ENCODE assay signal across 11 cellular contexts in genomic region chr3:184808021-184808420, GRCh38. TPM values are rescaled to one million over a fixed set of nuclear protein-coding genes. Genes with fewer than 3 reads are reported as not detected.
DNase-seq lines count a peak whose midpoint lies in the region; ATAC-seq and TF ChIP-seq lines count a peak whose summit lies in the region.
"Had no signal": no experiment of that assay in that cellular context is flagged by ENCODE, and none has a peak within 500 bp of the region (broad histone marks: within the 10 kb centered on the region; RNA-seq: fewer than 3 reads in every experiment).

No MANE protein-coding gene starts in this region.

- H3K79me2 ChIP-seq in PC-9 (ENCODE audit: low read depth), result peaks cover 8% of the 10 kb centered on the region

- H3K27me3 ChIP-seq in PC-9 (ENCODE audit: insufficient read depth, low read depth), result no peaks in the 10 kb centered on the region

- H3F3A ChIP-seq in PC-9 (ENCODE audit: insufficient read depth, low read depth), result no peaks in the 10 kb centered on the region; the same call in 1 of the 2 replicates

- ATAC-seq in naive thymus-derived CD8-positive, alpha-beta T cell, result no peak
- ATAC-seq in esophagus mucosa, result no peak
- no peak for ATAC-seq in GM21423 (IDR thresholded peaks at IDR 0.05; ENCODE audit: unreplicated experiment)
- ATAC-seq: sciatic nerve had no signal

- no peaks in the 10 kb centered on the region for H3K36me3 Mint-ChIP-seq in naive thymus-derived CD8-positive, alpha-beta T cell

- no peak overlapping the region for H3K4me3 Mint-ChIP-seq in naive thymus-derived CD8-positive, alpha-beta T cell

- H4K20me1 ChIP-seq in PC-9 (ENCODE audit: insufficient read depth), result no peaks in the 10 kb centered on the region

- H3K9me3 Mint-ChIP-seq in naive thymus-derived CD8-positive, alpha-beta T cell, result peaks cover 0 to 4% (median 0%) of the 10 kb centered on the region in 9 donors

- no peaks in the 10 kb centered on the region for H3K36me3 ChIP-seq in PC-9 (ENCODE audit: low read depth)

- CTCF ChIA-PET in AG04449 (lab: Yijun Ruan, JAX), result interaction anchor here (0.6 to 2.3 kb wide), 15 partner anchors 13 to 752 kb away, joined by 3 to 20 read pairs (median 4); no protein-coding TSS in a partner anchor
- CTCF ChIA-PET in PC-9 (lab: Charles Lee), result no interaction called here

- no peak overlapping the region for H3K4me3 ChIP-seq in AG04449 (ENCODE audit: low read depth, low read length)
- no peak overlapping the region for H3K4me3 ChIP-seq in PC-9
- no peak overlapping the region for H3K4me3 ChIP-seq in fibroblast of mammary gland (ENCODE audit: control insufficient read depth, low read depth, low read length)

- no peaks in the 10 kb centered on the region for H3K9me3 ChIP-seq in PC-9 (ENCODE audit: insufficient read depth, low read depth)

- no peaks in the 10 kb centered on the region for H3K9me2 ChIP-seq in PC-9 (ENCODE audit: insufficient read depth)

- H3K4me1 Mint-ChIP-seq in naive thymus-derived CD8-positive, alpha-beta T cell, result peaks cover 9 to 23% (median 18%) of the 10 kb centered on the region in 4 donors

- POLR2A ChIA-PET in AG04449 (lab: Yijun Ruan, JAX), result no interaction called here
- POLR2A ChIA-PET in PC-9 (lab: Charles Lee; ENCODE audit: unreplicated experiment), result interaction anchor here (0.7 kb wide), 1 partner anchor 779 kb away, joined by 3 read pairs; no protein-coding TSS in a partner anchor
- POLR2A ChIA-PET in naive thymus-derived CD8-positive, alpha-beta T cell (lab: Charles Lee), result no interaction called here

- H3K27ac Mint-ChIP-seq in naive thymus-derived CD8-positive, alpha-beta T cell, result no peak overlapping the region

- H3K4me1 ChIP-seq in PC-9 (replicated peaks; ENCODE audit: insufficient read depth), result peaks cover 16% of the 10 kb centered on the region

- intact Hi-C loops in PC-9 (cut with micrococcal nuclease; ENCODE audit: unreplicated experiment), result no loop called here

- DNase-seq in AG04449 (ENCODE audit: low read depth, low spot score), result no peak
- DNase-seq in PC-9, result no peak
- DNase-seq in fibroblast of mammary gland (ENCODE audit: low read depth), result no peak
- no peak for DNase-seq in naive thymus-derived CD8-positive, alpha-beta T cell
- DNase-seq in DMS153 treated with DMSO at 0.1 percent for 48 hours (lab: John Stamatoyannopoulos, UW; ENCODE audit: unreplicated experiment), result no peak
- DNase-seq: NCI-H1436 treated with DMSO at 0.1 percent for 48 hours, SHP77 treated with DMSO at 0.1 percent for 48 hours had no signal

- H2AFZ ChIP-seq in PC-9, result no peak overlapping the region

- peak; percentile 39 for TF ChIP-seq CTCF in AG04449 (IDR thresholded peaks at IDR 0.05; ENCODE audit: insufficient read depth, low read length, missing control alignments)
- TF ChIP-seq CTCF in GM12873 (IDR thresholded peaks at IDR 0.05; ENCODE audit: insufficient read depth, low read depth, low read length, missing control alignments), result peak; percentile 32
- 0 out of 2 replicates have a peak, but pooled peaks have one; percentile 23 for TF ChIP-seq CTCF in PC-9 (conservative IDR thresholded peaks at IDR 0.05)
- TF ChIP-seq CTCF in fibroblast of mammary gland (conservative IDR thresholded peaks at IDR 0.05; ENCODE audit: control insufficient read depth, insufficient read depth, low read depth, low read length), result peak; percentile 27

- no peak overlapping the region for H3K4me2 ChIP-seq in PC-9

- H3K27ac ChIP-seq in PC-9, result no peak overlapping the region

- peaks cover 0 to 4% (median 0%) of the 10 kb centered on the region in 5 donors for H3K27me3 Mint-ChIP-seq in naive thymus-derived CD8-positive, alpha-beta T cell

- BruUV-seq in PC-9 (replicated peaks; lab: Mats Ljungman, UMichigan), result no TSS peak

RNA-seq across cellular contexts. Expression of gene VPS8, which starts 3.9 kb away (rescaled TPM):
- total RNA-seq in PC-9 (2021) (71.8 and 80.8 TPM in 2 replicates), esophagus mucosa (30.4 TPM)
- total RNA-seq in naive thymus-derived CD8-positive, alpha-beta T cell, result 100 to 1,000 TPM; 102 to 105 TPM
- polyA plus RNA-seq in naive thymus-derived CD8-positive, alpha-beta T cell, result 10 to 100 TPM; 19.0 to 30.8 (median 23.9) TPM
